24 cellular contexts compared by ENCODE assay signal in the genomic region with DNA sequence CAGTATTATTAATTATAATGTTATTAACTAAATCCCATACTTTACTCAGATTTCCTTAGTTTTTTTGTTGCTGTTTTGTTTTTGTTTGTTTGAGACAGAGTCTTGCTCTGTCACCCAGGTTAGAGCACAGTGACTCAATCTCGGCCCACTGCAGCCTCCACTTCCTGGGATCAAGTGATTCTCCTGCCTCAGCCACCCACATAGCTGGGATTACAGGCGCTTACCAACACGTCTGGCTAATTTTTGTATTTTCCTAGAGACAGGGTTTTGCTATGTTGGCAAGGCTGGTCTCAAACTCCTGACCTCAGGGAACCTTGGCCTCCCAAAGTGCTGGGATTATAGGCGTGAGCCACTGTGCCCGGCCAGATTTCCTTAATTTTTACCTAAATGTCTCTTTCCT.
A peak's percentile ranks its signal among the peaks of the same experiment; 100 is the strongest.
DNase-seq lines count a peak whose midpoint lies in the region; ATAC-seq, FAIRE-seq and TF ChIP-seq lines count a peak whose summit lies in the region.
"Had no signal": no experiment of that assay in that cellular context is flagged by ENCODE, and none has a peak within 500 bp of the region (broad histone marks: within the 10 kb centered on the region; RNA-seq: fewer than 3 reads in every experiment).

No MANE protein-coding gene starts in this region.

- no peak for TF ChIP-seq CTCF in bronchial epithelial cell (IDR thresholded peaks at IDR 0.05; ENCODE audit: insufficient read depth, low read length, severe bottlenecking)

- ATAC-seq in HG02885 (IDR thresholded peaks at IDR 0.05; ENCODE audit: poor library complexity, unreplicated experiment): no peak
- ATAC-seq: left lobe of liver had no signal

- DNase-seq in EH (ENCODE audit: low read depth) (peak; percentile 78), LHCN-M2 (ENCODE audit: low read depth) (peak; percentile 14), bronchial epithelial cell (ENCODE audit: low read depth) (peak; percentile 82), mesenteric fat pad (ENCODE audit: low spot score) (peak; percentile 11), amniotic stem cell (lab: John Stamatoyannopoulos, UW) (no peak), head of caudate nucleus (no peak), DMS53 (lab: John Stamatoyannopoulos, UW) (no peak)
- DNase-seq: ACHN, C1 segment of cervical spinal cord, Calu3, endodermal cell, GDM1, glutamatergic neuron, NCI-H2029 treated with DMSO at 0.1 percent for 48 hours, NCI-H748 treated with DMSO at 0.1 percent for 48 hours, SHP77, substantia nigra, T-helper 1 cell had no signal

- no peak overlapping the region for H3K4me3 ChIP-seq in bronchial epithelial cell (ENCODE audit: low read depth, low read length)
- H3K4me3 ChIP-seq: coronary artery, GM12878, HAP-1, vagina had no signal

- no peak for FAIRE-seq in bronchial epithelial cell (lab: Jason Lieb, UNC)
- FAIRE-seq: GM12878 had no signal

- no peaks in the 10 kb centered on the region for H3K27me3 ChIP-seq in bronchial epithelial cell (ENCODE audit: control insufficient read depth, insufficient read depth, low read length)
- H3K27me3 ChIP-seq: vagina had no signal

- intact Hi-C loops in head of caudate nucleus (cut with DNase I): no loop called here

- H3K36me3 ChIP-seq in bronchial epithelial cell (ENCODE audit: control insufficient read depth, insufficient read depth, low read length): no peaks in the 10 kb centered on the region
- H3K36me3 ChIP-seq: HAP-1, vagina had no signal

Comparison
In these comparisons a context has a peak if more than half of its experiments do, and no peak if none do; other contexts are left out.
1. DNase-seq: peak in EH (single experiment), LHCN-M2 (single experiment), bronchial epithelial cell (single experiment) and mesenteric fat pad (single experiment); none in amniotic stem cell (single experiment), head of caudate nucleus (0 of 42) and DMS53 (single experiment).